Comparison of ENCODE assay signal across 1 cellular context in the genomic region with DNA sequence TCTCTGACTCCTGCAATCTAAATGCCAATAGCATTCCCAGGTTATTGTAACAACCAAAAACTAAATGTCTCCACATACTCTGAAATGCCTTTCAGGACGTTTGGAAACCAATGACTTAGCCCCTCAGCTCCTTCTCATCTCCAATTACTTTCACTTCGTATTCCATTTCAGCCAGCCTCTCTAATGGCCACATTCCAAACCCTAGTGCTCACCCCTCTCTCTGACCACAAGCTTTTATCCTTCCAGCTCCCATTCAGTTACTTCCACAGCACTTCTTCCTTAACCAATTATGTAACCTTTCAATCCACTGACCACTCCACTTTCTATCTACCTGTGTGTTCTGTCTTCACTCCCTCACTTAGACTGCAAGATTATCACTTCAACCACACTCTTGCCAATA.
TF ChIP-seq lines count a peak whose summit lies in the region.

No MANE protein-coding gene starts in this region.

TF ChIP-seq in GM12878, 131 proteins besides CTCF, POLR2A, EP300 and RAD21:
- no peak for TF ChIP-seq ASH2L (IDR thresholded peaks at IDR 0.05; ENCODE audit: borderline replicate concordance, low read depth)
- no peak for TF ChIP-seq CEBPB (IDR thresholded peaks at IDR 0.05; ENCODE audit: borderline replicate concordance in 1 of 2, low read depth in 2 of 2, low read length in 2 of 2)
- TF ChIP-seq, protein P1, sequence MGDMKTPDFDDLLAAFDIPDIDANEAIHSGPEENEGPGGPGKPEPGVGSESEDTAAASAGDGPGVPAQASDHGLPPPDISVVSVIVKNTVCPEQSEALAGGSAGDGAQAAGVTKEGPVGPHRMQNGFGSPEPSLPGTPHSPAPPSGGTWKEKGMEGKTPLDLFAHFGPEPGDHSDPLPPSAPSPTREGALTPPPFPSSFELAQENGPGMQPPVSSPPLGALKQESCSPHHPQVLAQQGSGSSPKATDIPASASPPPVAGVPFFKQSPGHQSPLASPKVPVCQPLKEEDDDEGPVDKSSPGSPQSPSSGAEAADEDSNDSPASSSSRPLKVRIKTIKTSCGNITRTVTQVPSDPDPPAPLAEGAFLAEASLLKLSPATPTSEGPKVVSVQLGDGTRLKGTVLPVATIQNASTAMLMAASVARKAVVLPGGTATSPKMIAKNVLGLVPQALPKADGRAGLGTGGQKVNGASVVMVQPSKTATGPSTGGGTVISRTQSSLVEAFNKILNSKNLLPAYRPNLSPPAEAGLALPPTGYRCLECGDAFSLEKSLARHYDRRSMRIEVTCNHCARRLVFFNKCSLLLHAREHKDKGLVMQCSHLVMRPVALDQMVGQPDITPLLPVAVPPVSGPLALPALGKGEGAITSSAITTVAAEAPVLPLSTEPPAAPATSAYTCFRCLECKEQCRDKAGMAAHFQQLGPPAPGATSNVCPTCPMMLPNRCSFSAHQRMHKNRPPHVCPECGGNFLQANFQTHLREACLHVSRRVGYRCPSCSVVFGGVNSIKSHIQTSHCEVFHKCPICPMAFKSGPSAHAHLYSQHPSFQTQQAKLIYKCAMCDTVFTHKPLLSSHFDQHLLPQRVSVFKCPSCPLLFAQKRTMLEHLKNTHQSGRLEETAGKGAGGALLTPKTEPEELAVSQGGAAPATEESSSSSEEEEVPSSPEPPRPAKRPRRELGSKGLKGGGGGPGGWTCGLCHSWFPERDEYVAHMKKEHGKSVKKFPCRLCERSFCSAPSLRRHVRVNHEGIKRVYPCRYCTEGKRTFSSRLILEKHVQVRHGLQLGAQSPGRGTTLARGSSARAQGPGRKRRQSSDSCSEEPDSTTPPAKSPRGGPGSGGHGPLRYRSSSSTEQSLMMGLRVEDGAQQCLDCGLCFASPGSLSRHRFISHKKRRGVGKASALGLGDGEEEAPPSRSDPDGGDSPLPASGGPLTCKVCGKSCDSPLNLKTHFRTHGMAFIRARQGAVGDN (IDR thresholded peaks at IDR 0.05) = no peak
- TF ChIP-seq YBX1 (IDR thresholded peaks at IDR 0.05) = no peak
- TF ChIP-seq FOS (IDR thresholded peaks at IDR 0.05; ENCODE audit: borderline replicate concordance, extremely low read depth, insufficient read length) = no peak
- TF ChIP-seq ZNF622 (IDR thresholded peaks at IDR 0.05) = no peak
- no peak for TF ChIP-seq ZNF274 (IDR thresholded peaks at IDR 0.05; ENCODE audit: insufficient read depth, insufficient read length)
- TF ChIP-seq SMARCA5 (IDR thresholded peaks at IDR 0.05) = no peak
- no peak for TF ChIP-seq SUPT20H (IDR thresholded peaks at IDR 0.05; ENCODE audit: borderline replicate concordance, control insufficient read depth, low read depth, low read length)
- TF ChIP-seq, protein P2, sequence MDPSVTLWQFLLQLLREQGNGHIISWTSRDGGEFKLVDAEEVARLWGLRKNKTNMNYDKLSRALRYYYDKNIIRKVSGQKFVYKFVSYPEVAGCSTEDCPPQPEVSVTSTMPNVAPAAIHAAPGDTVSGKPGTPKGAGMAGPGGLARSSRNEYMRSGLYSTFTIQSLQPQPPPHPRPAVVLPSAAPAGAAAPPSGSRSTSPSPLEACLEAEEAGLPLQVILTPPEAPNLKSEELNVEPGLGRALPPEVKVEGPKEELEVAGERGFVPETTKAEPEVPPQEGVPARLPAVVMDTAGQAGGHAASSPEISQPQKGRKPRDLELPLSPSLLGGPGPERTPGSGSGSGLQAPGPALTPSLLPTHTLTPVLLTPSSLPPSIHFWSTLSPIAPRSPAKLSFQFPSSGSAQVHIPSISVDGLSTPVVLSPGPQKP (IDR thresholded peaks at IDR 0.05; ENCODE audit: low read depth, low read length) = no peak
- no peak for TF ChIP-seq HCFC1 (IDR thresholded peaks at IDR 0.05; ENCODE audit: low read length)
- TF ChIP-seq, protein P3, sequence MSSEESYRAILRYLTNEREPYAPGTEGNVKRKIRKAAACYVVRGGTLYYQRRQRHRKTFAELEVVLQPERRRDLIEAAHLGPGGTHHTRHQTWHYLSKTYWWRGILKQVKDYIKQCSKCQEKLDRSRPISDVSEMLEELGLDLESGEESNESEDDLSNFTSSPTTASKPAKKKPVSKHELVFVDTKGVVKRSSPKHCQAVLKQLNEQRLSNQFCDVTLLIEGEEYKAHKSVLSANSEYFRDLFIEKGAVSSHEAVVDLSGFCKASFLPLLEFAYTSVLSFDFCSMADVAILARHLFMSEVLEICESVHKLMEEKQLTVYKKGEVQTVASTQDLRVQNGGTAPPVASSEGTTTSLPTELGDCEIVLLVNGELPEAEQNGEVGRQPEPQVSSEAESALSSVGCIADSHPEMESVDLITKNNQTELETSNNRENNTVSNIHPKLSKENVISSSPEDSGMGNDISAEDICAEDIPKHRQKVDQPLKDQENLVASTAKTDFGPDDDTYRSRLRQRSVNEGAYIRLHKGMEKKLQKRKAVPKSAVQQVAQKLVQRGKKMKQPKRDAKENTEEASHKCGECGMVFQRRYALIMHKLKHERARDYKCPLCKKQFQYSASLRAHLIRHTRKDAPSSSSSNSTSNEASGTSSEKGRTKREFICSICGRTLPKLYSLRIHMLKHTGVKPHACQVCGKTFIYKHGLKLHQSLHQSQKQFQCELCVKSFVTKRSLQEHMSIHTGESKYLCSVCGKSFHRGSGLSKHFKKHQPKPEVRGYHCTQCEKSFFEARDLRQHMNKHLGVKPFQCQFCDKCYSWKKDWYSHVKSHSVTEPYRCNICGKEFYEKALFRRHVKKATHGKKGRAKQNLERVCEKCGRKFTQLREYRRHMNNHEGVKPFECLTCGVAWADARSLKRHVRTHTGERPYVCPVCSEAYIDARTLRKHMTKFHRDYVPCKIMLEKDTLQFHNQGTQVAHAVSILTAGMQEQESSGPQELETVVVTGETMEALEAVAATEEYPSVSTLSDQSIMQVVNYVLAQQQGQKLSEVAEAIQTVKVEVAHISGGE (CRISPR knock-in tag; IDR thresholded peaks at IDR 0.05) = no peak
- TF ChIP-seq BHLHE40 (IDR thresholded peaks at IDR 0.05; ENCODE audit: borderline replicate concordance in 1 of 2, low read depth in 2 of 2, low read length in 1 of 2) = no peak
- TF ChIP-seq FOXM1 (IDR thresholded peaks at IDR 0.05; ENCODE audit: low read depth, low read length) = no peak
- no peak for TF ChIP-seq SMAD5 (IDR thresholded peaks at IDR 0.05; ENCODE audit: low read depth)
- TF ChIP-seq, protein P4, sequence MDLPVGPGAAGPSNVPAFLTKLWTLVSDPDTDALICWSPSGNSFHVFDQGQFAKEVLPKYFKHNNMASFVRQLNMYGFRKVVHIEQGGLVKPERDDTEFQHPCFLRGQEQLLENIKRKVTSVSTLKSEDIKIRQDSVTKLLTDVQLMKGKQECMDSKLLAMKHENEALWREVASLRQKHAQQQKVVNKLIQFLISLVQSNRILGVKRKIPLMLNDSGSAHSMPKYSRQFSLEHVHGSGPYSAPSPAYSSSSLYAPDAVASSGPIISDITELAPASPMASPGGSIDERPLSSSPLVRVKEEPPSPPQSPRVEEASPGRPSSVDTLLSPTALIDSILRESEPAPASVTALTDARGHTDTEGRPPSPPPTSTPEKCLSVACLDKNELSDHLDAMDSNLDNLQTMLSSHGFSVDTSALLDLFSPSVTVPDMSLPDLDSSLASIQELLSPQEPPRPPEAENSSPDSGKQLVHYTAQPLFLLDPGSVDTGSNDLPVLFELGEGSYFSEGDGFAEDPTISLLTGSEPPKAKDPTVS (IDR thresholded peaks at IDR 0.05; ENCODE audit: low read depth, low read length) = no peak
- TF ChIP-seq SP1 (IDR thresholded peaks at IDR 0.05; ENCODE audit: low read depth, low read length) = no peak
